In the genomic region with DNA sequence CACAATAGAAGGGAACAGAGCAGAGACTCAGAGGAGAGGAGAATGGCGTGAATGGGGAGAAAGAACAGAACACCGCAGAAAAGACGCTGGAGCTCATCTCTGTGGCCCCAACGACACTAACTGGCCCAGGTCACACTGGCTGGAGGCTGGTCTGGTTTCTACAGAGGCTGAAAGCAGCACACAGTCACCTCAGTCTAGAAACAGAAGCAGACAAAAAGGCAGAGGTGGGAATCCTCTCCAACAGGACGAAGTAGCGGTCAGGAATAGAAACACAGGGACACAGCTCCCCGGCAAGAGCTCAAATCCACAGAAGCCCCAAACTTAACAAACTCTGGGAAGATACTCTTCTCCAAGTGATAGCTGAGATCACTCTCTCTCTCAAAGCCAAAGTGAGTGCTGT, we compare ENCODE assay signal across 20 cellular contexts. TPM values are rescaled to one million over a fixed set of nuclear protein-coding genes. Genes with fewer than 3 reads are reported as not detected.
DNase-seq lines count a peak whose midpoint lies in the region; ATAC-seq and TF ChIP-seq lines count a peak whose summit lies in the region.
"Had no signal": no experiment of that assay in that cellular context is flagged by ENCODE, and none has a peak within 500 bp of the region (broad histone marks: within the 10 kb centered on the region; RNA-seq: fewer than 3 reads in every experiment).

No MANE protein-coding gene starts in this region.

- no peak overlapping the region for H2BK120ac ChIP-seq in trophoblast cell (ENCODE audit: insufficient read depth, low read length, poor library complexity)

- H3K27ac Mint-ChIP-seq in activated CD4-positive, alpha-beta T cell treated with anti-CD3 and anti-CD28 coated beads, Interleukin-2, amount 10 ng/mL, durations not matched to agents 7 days and 5 days = peak overlapping the region; percentile 62
- H3K27ac Mint-ChIP-seq in activated CD4-positive, alpha-beta T cell treated with anti-CD3 and anti-CD28 coated beads, Interleukin-2, amount 10 ng/mL, durations not matched to agents 24 days and 14 days = no peak overlapping the region
- peak overlapping the region; percentile 25 for H3K27ac Mint-ChIP-seq in stimulated activated memory B cell treated with anti-CD40 and anti-IgM and Interleukin-4, amounts not matched to agents 10 μg/mL and 1 μg/mL and 100 μg/mL, for 72 hours

- ATAC-seq in left lobe of liver = no peak
- no peak for ATAC-seq in stimulated activated memory B cell treated with anti-CD40 and anti-IgM and Interleukin-4, amounts not matched to agents 10 μg/mL and 1 μg/mL and 100 μg/mL, for 72 hours
- no peak for ATAC-seq in HG03354 (IDR thresholded peaks at IDR 0.05; ENCODE audit: poor library complexity, severe bottlenecking, unreplicated experiment)
- ATAC-seq: SK-N-SH treated with all-trans-retinoic acid at 6 μM for 48 hours had no signal

- H3K27me3 Mint-ChIP-seq in activated CD4-positive, alpha-beta T cell treated with anti-CD3 and anti-CD28 coated beads, Interleukin-2, amount 10 ng/mL, durations not matched to agents 7 days and 5 days = no peaks in the 10 kb centered on the region
- H3K27me3 Mint-ChIP-seq in activated CD4-positive, alpha-beta T cell treated with anti-CD3 and anti-CD28 coated beads, Interleukin-2, amount 10 ng/mL, durations not matched to agents 24 days and 14 days = no peaks in the 10 kb centered on the region
- H3K27me3 Mint-ChIP-seq in stimulated activated memory B cell treated with anti-CD40 and anti-IgM and Interleukin-4, amounts not matched to agents 10 μg/mL and 1 μg/mL and 100 μg/mL, for 72 hours = no peaks in the 10 kb centered on the region

- H3K4me1 Mint-ChIP-seq in activated CD4-positive, alpha-beta T cell treated with anti-CD3 and anti-CD28 coated beads, Interleukin-2, amount 10 ng/mL, durations not matched to agents 7 days and 5 days = peaks cover 26% of the 10 kb centered on the region
- H3K4me1 Mint-ChIP-seq in activated CD4-positive, alpha-beta T cell treated with anti-CD3 and anti-CD28 coated beads, Interleukin-2, amount 10 ng/mL, durations not matched to agents 24 days and 14 days = peaks cover 22% of the 10 kb centered on the region
- H3K4me1 Mint-ChIP-seq in stimulated activated memory B cell treated with anti-CD40 and anti-IgM and Interleukin-4, amounts not matched to agents 10 μg/mL and 1 μg/mL and 100 μg/mL, for 72 hours = peaks cover 38% of the 10 kb centered on the region

- intact Hi-C loops in activated CD4-positive, alpha-beta T cell treated with anti-CD3 and anti-CD28 coated beads, Interleukin-2, amount 10 ng/mL, durations not matched to agents 24 days and 14 days (cut with micrococcal nuclease) = no loop called here

- H2AK5ac ChIP-seq in trophoblast cell (ENCODE audit: low read length) = no peak overlapping the region

- H3K4ac ChIP-seq in trophoblast cell (ENCODE audit: low read depth, low read length) = no peak overlapping the region

- no peak overlapping the region for H2BK5ac ChIP-seq in trophoblast cell (ENCODE audit: low read depth, low read length, poor library complexity)

- no peak overlapping the region for H4K12ac ChIP-seq in trophoblast cell (ENCODE audit: low read depth, low read length)

- H3K27ac ChIP-seq in WERI-Rb-1 = peak overlapping the region; percentile 20
- no peak overlapping the region for H3K27ac ChIP-seq in trophoblast cell (ENCODE audit: low read depth, low read length)

- H3K4me3 Mint-ChIP-seq in activated CD4-positive, alpha-beta T cell treated with anti-CD3 and anti-CD28 coated beads, Interleukin-2, amount 10 ng/mL, durations not matched to agents 7 days and 5 days = no peak overlapping the region
- no peak overlapping the region for H3K4me3 Mint-ChIP-seq in activated CD4-positive, alpha-beta T cell treated with anti-CD3 and anti-CD28 coated beads, Interleukin-2, amount 10 ng/mL, durations not matched to agents 24 days and 14 days
- H3K4me3 Mint-ChIP-seq in stimulated activated memory B cell treated with anti-CD40 and anti-IgM and Interleukin-4, amounts not matched to agents 10 μg/mL and 1 μg/mL and 100 μg/mL, for 72 hours = no peak overlapping the region

- no peak for TF ChIP-seq CTCF in WERI-Rb-1 (IDR thresholded peaks at IDR 0.05; ENCODE audit: low read depth, low read length)

- CTCF ChIA-PET in activated CD4-positive, alpha-beta T cell treated with anti-CD3 and anti-CD28 coated beads, Interleukin-2, amount 10 ng/mL, durations not matched to agents 7 days and 5 days (lab: Charles Lee) = interaction anchor here (1.2 to 1.5 kb wide), 2 partner anchors 13 to 35 kb away, joined by 4 read pairs; no protein-coding TSS in a partner anchor

- WGBS in trophoblast cell (ENCODE audit: extremely low coverage, insufficient coverage, insufficient read length) = no CpG with 5 or more reads among the region's 7 CpGs

- no peak for DNase-seq in activated CD4-positive, alpha-beta T cell treated with anti-CD3 and anti-CD28 coated beads, Interleukin-2, amount 10 ng/mL, durations not matched to agents 7 days and 5 days
- no peak for DNase-seq in activated CD4-positive, alpha-beta T cell treated with anti-CD3 and anti-CD28 coated beads, Interleukin-2, amount 10 ng/mL, durations not matched to agents 24 days and 14 days
- peak; percentile 2 for DNase-seq in WERI-Rb-1
- peak; percentile 44 for DNase-seq in left lobe of liver (ENCODE audit: low spot score)
- DNase-seq in trophoblast cell = no peak
- DNase-seq in NCI-H146 treated with DMSO at 0.1 percent for 48 hours (lab: John Stamatoyannopoulos, UW; ENCODE audit: unreplicated experiment) = no peak
- DNase-seq: 8988T; activated CD4-positive, alpha-beta T cell treated with anti-CD3 and anti-CD28 coated beads for 48 hours; activated CD8-positive, alpha-beta memory T cell treated with anti-CD3 and anti-CD28 coated beads, Interleukin-2, amount 50 U/mL, for 4 hours; activated naive CD4-positive, alpha-beta T cell; COR-L47; KG1; NCI-H2029 treated with DMSO at 0.1 percent for 48 hours; stimulated activated CD4-positive, alpha-beta T cell treated with anti-CD3 and anti-CD28 coated beads, Interleukin-15, amount 100 ng/mL, for 24 hours had no signal

- H3K4me1 ChIP-seq in trophoblast cell (ENCODE audit: control insufficient read depth in 1 of 2, insufficient read depth in 2 of 2, low read length in 2 of 2) = no peaks in the 10 kb centered on the region

- H3K79me1 ChIP-seq in trophoblast cell (ENCODE audit: low read length) = no peaks in the 10 kb centered on the region

- H3K14ac ChIP-seq in trophoblast cell (ENCODE audit: low read length) = no peak overlapping the region

- no peak overlapping the region for H4K91ac ChIP-seq in trophoblast cell (ENCODE audit: low read depth, low read length)

- no peak overlapping the region for H2BK12ac ChIP-seq in trophoblast cell (ENCODE audit: low read length)

- POLR2A ChIA-PET in activated CD4-positive, alpha-beta T cell treated with anti-CD3 and anti-CD28 coated beads, Interleukin-2, amount 10 ng/mL, durations not matched to agents 7 days and 5 days (lab: Charles Lee) = no interaction called here

- peaks cover 5% of the 10 kb centered on the region for H3K9me3 Mint-ChIP-seq in activated CD4-positive, alpha-beta T cell treated with anti-CD3 and anti-CD28 coated beads, Interleukin-2, amount 10 ng/mL, durations not matched to agents 7 days and 5 days
- H3K9me3 Mint-ChIP-seq in activated CD4-positive, alpha-beta T cell treated with anti-CD3 and anti-CD28 coated beads, Interleukin-2, amount 10 ng/mL, durations not matched to agents 24 days and 14 days = peaks cover 3% of the 10 kb centered on the region
- H3K9me3 Mint-ChIP-seq in stimulated activated memory B cell treated with anti-CD40 and anti-IgM and Interleukin-4, amounts not matched to agents 10 μg/mL and 1 μg/mL and 100 μg/mL, for 72 hours = peaks cover 2% of the 10 kb centered on the region

- H3K4me2 ChIP-seq in trophoblast cell (ENCODE audit: low read length) = no peak overlapping the region

- no peaks in the 10 kb centered on the region for H3K79me2 ChIP-seq in trophoblast cell (ENCODE audit: control insufficient read depth, insufficient read depth, low read length, poor library complexity)

- H3K9me3 ChIP-seq in WERI-Rb-1 (ENCODE audit: severe bottlenecking) (no peaks in the 10 kb centered on the region), trophoblast cell (ENCODE audit: insufficient read depth, low read depth, low read length) (peaks cover 1% of the 10 kb centered on the region)
- H3K9me3 ChIP-seq: right atrium auricular region, thyroid gland had no signal

- no peak overlapping the region for H2AFZ ChIP-seq in trophoblast cell (ENCODE audit: insufficient read depth, low read length, poor library complexity)

- H3K36me3 Mint-ChIP-seq in activated CD4-positive, alpha-beta T cell treated with anti-CD3 and anti-CD28 coated beads, Interleukin-2, amount 10 ng/mL, durations not matched to agents 7 days and 5 days (ENCODE audit: low read depth) = peaks cover 34% of the 10 kb centered on the region
- H3K36me3 Mint-ChIP-seq in activated CD4-positive, alpha-beta T cell treated with anti-CD3 and anti-CD28 coated beads, Interleukin-2, amount 10 ng/mL, durations not matched to agents 24 days and 14 days (ENCODE audit: low read depth) = peaks cover 49% of the 10 kb centered on the region
- H3K36me3 Mint-ChIP-seq in stimulated activated memory B cell treated with anti-CD40 and anti-IgM and Interleukin-4, amounts not matched to agents 10 μg/mL and 1 μg/mL and 100 μg/mL, for 72 hours = peaks cover 60% of the 10 kb centered on the region

- no peak overlapping the region for H3K23ac ChIP-seq in trophoblast cell (ENCODE audit: low read length)

- H3K36me3 ChIP-seq in WERI-Rb-1 (peaks cover 70% of the 10 kb centered on the region), trophoblast cell (ENCODE audit: control insufficient read depth in 1 of 2, insufficient read depth in 2 of 2, low read length in 2 of 2) (peaks cover 16 to 18% of the 10 kb centered on the region in 2 experiments)

- H3K9ac ChIP-seq in trophoblast cell (ENCODE audit: low read length) = no peak overlapping the region

- H3K27me3 ChIP-seq in WERI-Rb-1 (ENCODE audit: insufficient read depth, low read depth, severe bottlenecking) = no peaks in the 10 kb centered on the region
- H3K27me3 ChIP-seq in trophoblast cell (ENCODE audit: insufficient read depth, low read length) = no peaks in the 10 kb centered on the region
- H3K27me3 ChIP-seq: dorsolateral prefrontal cortex, right atrium auricular region, thyroid gland had no signal

- H3K18ac ChIP-seq in trophoblast cell (ENCODE audit: low read length) = no peak overlapping the region

- no peak overlapping the region for H3K4me3 ChIP-seq in WERI-Rb-1 (ENCODE audit: low read depth, low read length)
- H3K4me3 ChIP-seq in trophoblast cell (ENCODE audit: low read depth, low read length) = no peak overlapping the region
- H3K4me3 ChIP-seq: dorsolateral prefrontal cortex, right atrium auricular region, thyroid gland had no signal

- H4K8ac ChIP-seq in trophoblast cell (ENCODE audit: low read depth, low read length) = no peak overlapping the region

RNA-seq across cellular contexts. Expression of gene SLC66A2, which starts 9.2 kb away (rescaled TPM):
- total RNA-seq in activated CD4-positive, alpha-beta T cell treated with anti-CD3 and anti-CD28 coated beads, Interleukin-2, amount 10 ng/mL, durations not matched to agents 7 days and 5 days = 10 to 100 TPM; 28.3 to 34.6 TPM
- total RNA-seq in activated CD4-positive, alpha-beta T cell treated with anti-CD3 and anti-CD28 coated beads, Interleukin-2, amount 10 ng/mL, durations not matched to agents 24 days and 14 days = 45.6 and 46.5 TPM in 2 replicates
- 140 TPM for total RNA-seq in left lobe of liver
- 11.7 and 12.7 TPM in 2 replicates for polyA plus RNA-seq in trophoblast cell (2013)

RNA-seq across cellular contexts. Expression of gene HSBP1L1, which starts 22.2 kb away (rescaled TPM):
- total RNA-seq in activated CD4-positive, alpha-beta T cell treated with anti-CD3 and anti-CD28 coated beads, Interleukin-2, amount 10 ng/mL, durations not matched to agents 7 days and 5 days = 10 to 100 TPM in 1 of 2 experiments, 1 to 10 TPM in 1; 7.2 to 11.5 TPM
- 6.8 and 8.1 TPM in 2 replicates for total RNA-seq in activated CD4-positive, alpha-beta T cell treated with anti-CD3 and anti-CD28 coated beads, Interleukin-2, amount 10 ng/mL, durations not matched to agents 24 days and 14 days
- 20.2 TPM for total RNA-seq in left lobe of liver
- 19.8 and 20.5 TPM in 2 replicates for polyA plus RNA-seq in trophoblast cell (2013)

RNA-seq across cellular contexts. Expression of gene TXNL4A, which starts 46.2 kb away (rescaled TPM):
- 100 to 1,000 TPM; 131 TPM for total RNA-seq in activated CD4-positive, alpha-beta T cell treated with anti-CD3 and anti-CD28 coated beads, Interleukin-2, amount 10 ng/mL, durations not matched to agents 7 days and 5 days
- total RNA-seq in activated CD4-positive, alpha-beta T cell treated with anti-CD3 and anti-CD28 coated beads, Interleukin-2, amount 10 ng/mL, durations not matched to agents 24 days and 14 days = 198 and 210 TPM in 2 replicates
- total RNA-seq in left lobe of liver = 48.3 TPM
- 82.5 and 87.8 TPM in 2 replicates for polyA plus RNA-seq in trophoblast cell (2013)

Comparison
In these comparisons a context has a peak if more than half of its experiments do, and no peak if none do; other contexts are left out.
1. DNase-seq: peak in WERI-Rb-1 (single experiment) and left lobe of liver (single experiment); none in activated CD4-positive, alpha-beta T cell treated with anti-CD3 and anti-CD28 coated beads, Interleukin-2, amount 10 ng/mL, durations not matched to agents 7 days and 5 days (single experiment), activated CD4-positive, alpha-beta T cell treated with anti-CD3 and anti-CD28 coated beads, Interleukin-2, amount 10 ng/mL, durations not matched to agents 24 days and 14 days (single experiment), trophoblast cell (0 of 2) and NCI-H146 treated with DMSO at 0.1 percent for 48 hours (single experiment).